In the genomic region with DNA sequence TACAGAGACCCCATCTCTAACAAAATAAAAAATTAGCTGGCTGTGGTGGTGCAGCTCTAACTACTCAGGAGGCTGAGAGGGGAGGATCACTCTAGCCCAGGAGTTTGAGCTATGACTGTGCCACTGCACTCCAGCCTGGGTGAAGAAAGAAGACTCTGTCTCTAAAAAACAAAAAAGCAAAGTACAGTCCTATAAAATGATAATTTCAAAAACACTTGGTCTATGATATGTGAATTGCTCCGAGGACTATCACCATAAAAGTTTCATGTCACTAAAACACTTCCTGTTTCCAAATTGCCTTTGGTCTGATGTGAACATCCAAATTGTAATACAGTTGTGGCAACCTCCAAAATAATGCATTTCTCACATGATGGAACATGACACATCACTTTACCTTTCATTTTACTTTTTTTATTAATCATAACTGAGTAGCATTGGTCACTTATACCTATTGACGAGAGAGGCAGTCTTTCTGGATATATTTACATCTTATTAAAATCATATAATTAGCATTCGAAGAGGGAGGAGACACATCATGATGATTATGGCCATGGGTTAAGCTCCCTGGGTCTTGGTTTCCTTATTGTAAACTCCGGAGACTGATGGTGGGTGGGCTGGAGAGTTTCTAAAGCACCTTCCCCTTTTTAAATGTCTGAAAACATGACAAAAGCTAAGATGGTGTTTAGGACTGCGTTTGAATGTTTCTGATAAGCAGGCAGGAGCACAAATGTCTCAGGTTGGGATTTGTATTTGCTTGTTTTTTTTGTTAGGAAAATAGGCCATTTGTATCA, we compare ENCODE assay signal across 9 cellular contexts. TPM values are rescaled to one million over a fixed set of nuclear protein-coding genes. Genes with fewer than 3 reads are reported as not detected.
DNase-seq lines count a peak whose midpoint lies in the region; ATAC-seq and TF ChIP-seq lines count a peak whose summit lies in the region.
"Had no signal": no experiment of that assay in that cellular context is flagged by ENCODE, and none has a peak within 500 bp of the region (broad histone marks: within the 10 kb centered on the region; RNA-seq: fewer than 3 reads in every experiment).

No MANE protein-coding gene starts in this region.

- no peak overlapping the region for H3K27ac ChIP-seq in OCI-LY7 (ENCODE audit: low read depth, low read length, poor library complexity, severe bottlenecking)

- no peaks in the 10 kb centered on the region for H3K27me3 Mint-ChIP-seq in activated T-cell treated with anti-CD3 and anti-CD28 coated beads, Interleukin-2, amount 50 U/mL, for 4 hours (ENCODE audit: low read depth)

- H3K9me2 ChIP-seq in OCI-LY7 (ENCODE audit: insufficient read depth, low read length): no peaks in the 10 kb centered on the region

- peak; percentile 10 to 48 for ATAC-seq in activated T-cell treated with anti-CD3 and anti-CD28 coated beads, Interleukin-2, amount 50 U/mL, for 4 hours
- ATAC-seq in HG02884 (IDR thresholded peaks at IDR 0.05; ENCODE audit: unreplicated experiment): peak; percentile 27
- ATAC-seq in stimulated activated naive CD8-positive, alpha-beta T cell treated with anti-CD3 and anti-CD28 coated beads, Interleukin-15, Interleukin-2, amounts not matched to agents 100 U/mL and 50 U/mL, for 24 hours: peak; percentile 40

- in situ Hi-C loops in KBM-7 (cut with MboI; ENCODE audit: low pct_unique_long_range_greater_than_20kb, low sequenced_read_pairs): no loop called here

- POLR2A ChIA-PET in OCI-LY7 (lab: Charles Lee): interaction anchor here (0.5 to 1.3 kb wide), 4 partner anchors 12 to 995 kb away, joined by 3 to 5 read pairs (median 3); no protein-coding TSS in a partner anchor

- H3K36me3 ChIP-seq in OCI-LY7 (ENCODE audit: insufficient read depth, low read length): no peaks in the 10 kb centered on the region

- no peaks in the 10 kb centered on the region for H3K36me3 Mint-ChIP-seq in activated T-cell treated with anti-CD3 and anti-CD28 coated beads, Interleukin-2, amount 50 U/mL, for 4 hours (ENCODE audit: insufficient read depth)

- no peak overlapping the region for H3K4me3 ChIP-seq in OCI-LY7 (ENCODE audit: low read depth, low read length, poor library complexity, severe bottlenecking)

- BruUV-seq in OCI-LY7 (replicated peaks; lab: Mats Ljungman, UMichigan): no TSS peak

- DNase-seq in activated T-cell treated with anti-CD3 and anti-CD28 coated beads, Interleukin-2, amount 50 U/mL, for 4 hours: no peak
- DNase-seq in activated T-cell treated with anti-CD3 and anti-CD28 coated beads, Interleukin-2, amount 50 U/mL, for 1 hour: no peak
- no peak for DNase-seq in OCI-LY7 (ENCODE audit: low spot score)
- DNase-seq in stimulated activated naive CD8-positive, alpha-beta T cell treated with anti-CD3 and anti-CD28 coated beads, Interleukin-15, Interleukin-2, amounts not matched to agents 100 U/mL and 50 U/mL, for 24 hours: no peak
- no peak for DNase-seq in NCI-H2227 (lab: John Stamatoyannopoulos, UW; ENCODE audit: unreplicated experiment)
- DNase-seq in NCI-H1930 (lab: John Stamatoyannopoulos, UW): no peak
- no peak for DNase-seq in KBM-7

- H3K79me2 ChIP-seq in OCI-LY7 (ENCODE audit: insufficient read depth, low read depth, low read length): no peaks in the 10 kb centered on the region

- H3K4me3 Mint-ChIP-seq in activated T-cell treated with anti-CD3 and anti-CD28 coated beads, Interleukin-2, amount 50 U/mL, for 4 hours: peak overlapping the region; percentile 37

- CTCF ChIA-PET in OCI-LY7 (lab: Charles Lee; ENCODE audit: unreplicated experiment): no interaction called here

- peaks cover 53% of the 10 kb centered on the region for H3K4me1 Mint-ChIP-seq in activated T-cell treated with anti-CD3 and anti-CD28 coated beads, Interleukin-2, amount 50 U/mL, for 4 hours (ENCODE audit: low read depth)

- peak overlapping the region; percentile 35; the same call in 1 of the 2 replicates for H3K4me2 ChIP-seq in OCI-LY7 (ENCODE audit: low read length)

- intact Hi-C loops in OCI-LY7 (cut with micrococcal nuclease; ENCODE audit: unreplicated experiment): no loop called here

- H3K9me3 ChIP-seq in OCI-LY7 (ENCODE audit: low read length): no peaks in the 10 kb centered on the region

- peaks cover 15% of the 10 kb centered on the region for H3K4me1 ChIP-seq in OCI-LY7 (ENCODE audit: insufficient read depth, low read length, poor library complexity, severe bottlenecking)

- no peak for TF ChIP-seq CTCF in OCI-LY7 (conservative IDR thresholded peaks at IDR 0.05; ENCODE audit: low read length)

- H3K9me3 Mint-ChIP-seq in activated T-cell treated with anti-CD3 and anti-CD28 coated beads, Interleukin-2, amount 50 U/mL, for 4 hours: no peaks in the 10 kb centered on the region

- H4K20me1 ChIP-seq in OCI-LY7 (ENCODE audit: insufficient read depth, low read length): no peaks in the 10 kb centered on the region

- peak overlapping the region; percentile 82; the same call in 1 of the 2 replicates for H2AFZ ChIP-seq in OCI-LY7 (ENCODE audit: low read length)

RNA-seq across cellular contexts. Expression of a gene that starts 25.8 kb away (rescaled TPM):
- under 1 TPM; 0.03 to 0.46 (median 0.05) TPM for total RNA-seq in activated T-cell treated with anti-CD3 and anti-CD28 coated beads, Interleukin-2, amount 50 U/mL, for 4 hours
- total RNA-seq in OCI-LY7 (2014; rRNA removed; shearing (Covaris generic)): 11.1 and 14.4 TPM in 2 replicates
- 14.7 and 15.7 TPM in 2 replicates for total RNA-seq in OCI-LY7 (2022)
- total RNA-seq: osteocyte had no signal

Comparison
In these comparisons a context has a peak if more than half of its experiments do, and no peak if none do; other contexts are left out.
1. RNA of a gene that starts 25.8 kb away (total RNA-seq): 11.1 to 15.7 TPM in OCI-LY7; 0.03 to 0.46 TPM in activated T-cell treated with anti-CD3 and anti-CD28 coated beads, Interleukin-2, amount 50 U/mL, for 4 hours; every median in the first group is over 4 times any median in the second.
2. Peak in every context shown above with its lines, with median percentiles within 50 percentile points of each other: ATAC-seq.